ENCODE assay signal across 1 cellular context in genomic region chr13:100394005-100394695, GRCh38.
TF ChIP-seq lines count a peak whose summit lies in the region.

No MANE protein-coding gene starts in this region.

TF ChIP-seq in GM23338, 12 proteins besides CTCF, POLR2A, EP300 and RAD21 (continued from another document):
- TF ChIP-seq ZNF462 (CRISPR knock-in tag; IDR thresholded peaks at IDR 0.05) (no peak), ETS1 (IDR thresholded peaks at IDR 0.05) (no peak), ZNF114 (CRISPR knock-in tag; IDR thresholded peaks at IDR 0.05) (no peak), EZH2 (IDR thresholded peaks at IDR 0.05; ENCODE audit: low read depth, unreplicated experiment) (no peak), STAT1 (IDR thresholded peaks at IDR 0.05; ENCODE audit: unreplicated experiment) (no peak), EZH2phosphoT487 (IDR thresholded peaks at IDR 0.05; ENCODE audit: unreplicated experiment) (no peak), ZNF331 (CRISPR knock-in tag; IDR thresholded peaks at IDR 0.05; ENCODE audit: low read depth) (no peak), POLR2AphosphoS5 (IDR thresholded peaks at IDR 0.05; ENCODE audit: low read depth) (no peak), CREB1 (CRISPR knock-in tag; IDR thresholded peaks at IDR 0.05; ENCODE audit: low read depth) (no peak)
